ENCODE assay signal across 8 cellular contexts in genomic region chr22:39543095-39543494, GRCh38. TPM values are rescaled to one million over a fixed set of nuclear protein-coding genes. Genes with fewer than 3 reads are reported as not detected.
DNase-seq lines count a peak whose midpoint lies in the region; ATAC-seq, FAIRE-seq and TF ChIP-seq lines count a peak whose summit lies in the region.

No MANE protein-coding gene starts in this region.

- 0 out of 2 replicates have a peak, but pooled peaks cover 4% of the 10 kb centered on the region for H3F3A ChIP-seq in MM.1S (ENCODE audit: insufficient read depth, low read length)
- H3F3A ChIP-seq in neural progenitor cell (ENCODE audit: low read depth), result peaks cover 3% of the 10 kb centered on the region

- H4K20me1 ChIP-seq in MM.1S (ENCODE audit: insufficient read depth, low read length) (no peaks in the 10 kb centered on the region), GM12878 (ENCODE audit: control insufficient read depth, insufficient read depth) (no peaks in the 10 kb centered on the region), neural progenitor cell (ENCODE audit: low read depth) (peaks cover 30% of the 10 kb centered on the region)

- SMC1A ChIA-PET in GM12878 (lab: Charles Lee; ENCODE audit: uncharacterized antibody, unreplicated experiment), result interaction anchor here (0.9 to 2.1 kb wide), 2 partner anchors 479 to 482 kb away, joined by 3 to 13 read pairs; no protein-coding TSS in a partner anchor

- H3K27ac ChIP-seq in MM.1S (ENCODE audit: low read length) (no peak overlapping the region), GM12878 (ENCODE audit: control insufficient read depth, insufficient read depth) (no peak overlapping the region), neural progenitor cell (no peak overlapping the region), right cardiac atrium (ENCODE audit: low read length) (no peak overlapping the region)

- no peak for TF ChIP-seq POLR2A in GM12878 (IDR thresholded peaks at IDR 0.05; ENCODE audit: low read depth, low read length)

- TF ChIP-seq CTCF in MM.1S (IDR thresholded peaks at IDR 0.05; ENCODE audit: low read length), result peak; percentile 41
- peak; percentile 50 to 60 (median 51); a peak in 4 of 6 replicates for TF ChIP-seq CTCF in GM12878 (IDR thresholded peaks at IDR 0.05 in 2 of 3, conservative IDR thresholded peaks at IDR 0.05 in 1 of 3; ENCODE audit: control insufficient read depth in 2 of 3, extremely low read depth in 1 of 3, insufficient read depth in 1 of 3, low read depth in 3 of 3, low read length in 3 of 3)
- peak; percentile 76 for TF ChIP-seq CTCF in neural progenitor cell (IDR thresholded peaks at IDR 0.05)

- TF ChIP-seq RAD21 in GM12878 (IDR thresholded peaks at IDR 0.05; ENCODE audit: insufficient read depth, low read depth, low read length), result peak; percentile 49

- peaks cover 13% of the 10 kb centered on the region for H3K4me1 Mint-ChIP-seq in activated CD4-positive, alpha-beta T cell treated with anti-CD3 and anti-CD28 coated beads, Interleukin-2, amount 10 ng/mL, durations not matched to agents 24 days and 14 days
- peaks cover 2% of the 10 kb centered on the region for H3K4me1 Mint-ChIP-seq in neural progenitor cell

- peak; percentile 81 for ATAC-seq in GM12878
- no peak for ATAC-seq in right cardiac atrium

- H3K36me3 ChIP-seq in MM.1S (replicated peaks; ENCODE audit: insufficient read depth, low read length) (no peaks in the 10 kb centered on the region), GM12878 (ENCODE audit: control insufficient read depth in 2 of 2, insufficient read depth in 2 of 2, low read length in 1 of 2) (no peaks in the 10 kb centered on the region), neural progenitor cell (no peaks in the 10 kb centered on the region)

- no peaks in the 10 kb centered on the region for H3K9me2 ChIP-seq in MM.1S (replicated peaks; ENCODE audit: insufficient read depth, low read length)

- no peaks in the 10 kb centered on the region for H3K36me3 Mint-ChIP-seq in activated CD4-positive, alpha-beta T cell treated with anti-CD3 and anti-CD28 coated beads, Interleukin-2, amount 10 ng/mL, durations not matched to agents 24 days and 14 days (ENCODE audit: low read depth)
- no peaks in the 10 kb centered on the region for H3K36me3 Mint-ChIP-seq in neural progenitor cell

- H3K4me2 ChIP-seq in MM.1S (ENCODE audit: low read depth, low read length), result no peak overlapping the region
- no peak overlapping the region for H3K4me2 ChIP-seq in GM12878 (ENCODE audit: control insufficient read depth, insufficient read depth)
- no peak overlapping the region for H3K4me2 ChIP-seq in neural progenitor cell

- H3K9ac ChIP-seq in MM.1S (ENCODE audit: low read length) (no peak overlapping the region), GM12878 (ENCODE audit: control insufficient read depth, insufficient read depth, low read length) (no peak overlapping the region), neural progenitor cell (no peak overlapping the region)

- H3K79me2 ChIP-seq in MM.1S (ENCODE audit: low read length), result no peaks in the 10 kb centered on the region
- no peaks in the 10 kb centered on the region for H3K79me2 ChIP-seq in GM12878 (ENCODE audit: control insufficient read depth, insufficient read depth, low read length)
- H3K79me2 ChIP-seq in neural progenitor cell (ENCODE audit: low read depth), result no peaks in the 10 kb centered on the region

- H3K9me3 ChIP-seq in MM.1S (replicated peaks; ENCODE audit: insufficient read depth, low read length), result no peaks in the 10 kb centered on the region
- H3K9me3 ChIP-seq in GM12878 (replicated peaks; ENCODE audit: control insufficient read depth, insufficient read depth, low read length), result no peaks in the 10 kb centered on the region
- no peaks in the 10 kb centered on the region for H3K9me3 ChIP-seq in neural progenitor cell (ENCODE audit: low read depth)
- no peaks in the 10 kb centered on the region for H3K9me3 ChIP-seq in right cardiac atrium (ENCODE audit: control insufficient read depth, low read length)

- in situ Hi-C loops in GM12878 (cut with MboI), result loop anchor here (5.0 kb wide), 2 partner anchors 399 to 484 kb away; no protein-coding TSS in a partner anchor

- no peak for TF ChIP-seq EP300 in GM12878 (IDR thresholded peaks at IDR 0.05; ENCODE audit: borderline replicate concordance in 1 of 2, control insufficient read depth in 1 of 2, low read depth in 2 of 2, low read length in 2 of 2)

- RAD21 ChIA-PET in GM12878 (lab: Charles Lee; ENCODE audit: unreplicated experiment), result interaction anchor here (0.7 to 2.8 kb wide), 5 partner anchors 159 to 496 kb away, joined by 3 to 36 read pairs (median 4); no protein-coding TSS in a partner anchor

- no peak overlapping the region for H3K27ac Mint-ChIP-seq in activated CD4-positive, alpha-beta T cell treated with anti-CD3 and anti-CD28 coated beads, Interleukin-2, amount 10 ng/mL, durations not matched to agents 24 days and 14 days
- H3K27ac Mint-ChIP-seq in neural progenitor cell, result peak overlapping the region; percentile 13

- no peak for FAIRE-seq in GM12878 (lab: Jason Lieb, UNC)

- H2AFZ ChIP-seq in MM.1S (ENCODE audit: low read length), result no peak overlapping the region
- no peak overlapping the region for H2AFZ ChIP-seq in GM12878 (ENCODE audit: control insufficient read depth, low read depth, low read length)
- H2AFZ ChIP-seq in neural progenitor cell (replicated peaks), result no peak overlapping the region

- 13% methylated on average over 11 of the region's 11 CpGs for WGBS in GM12878 (ENCODE audit: insufficient coverage, insufficient replicate concordance, low lambda C conversion rate, missing lambda C conversion rate)
- WGBS in right cardiac atrium, result 20% methylated on average over 11 of the region's 11 CpGs

- peak; percentile 77 for DNase-seq in activated CD4-positive, alpha-beta T cell treated with anti-CD3 and anti-CD28 coated beads, Interleukin-2, amount 10 ng/mL, durations not matched to agents 24 days and 14 days
- DNase-seq in activated CD4-positive, alpha-beta T cell treated with anti-CD3 and anti-CD28 coated beads, Interleukin-2, amount 50 U/mL, for 1 hour, result no peak
- DNase-seq in MM.1S, result no peak
- DNase-seq in GM12878 (ENCODE audit: low read depth, low spot score), result no peak
- DNase-seq in neural progenitor cell (ENCODE audit: low spot score), result peak; percentile 79
- no peak for DNase-seq in NCI-H1417 (lab: John Stamatoyannopoulos, UW)
- no peak for DNase-seq in right cardiac atrium
- no peak for DNase-seq in activated gamma-delta T cell treated with Interleukin-2 at 50 U/mL for 16 hours

- H3K4me3 Mint-ChIP-seq in activated CD4-positive, alpha-beta T cell treated with anti-CD3 and anti-CD28 coated beads, Interleukin-2, amount 10 ng/mL, durations not matched to agents 24 days and 14 days, result no peak overlapping the region
- H3K4me3 Mint-ChIP-seq in neural progenitor cell, result no peak overlapping the region

- H3K4me3 ChIP-seq in MM.1S (ENCODE audit: low read length) (no peak overlapping the region), GM12878 (no peak overlapping the region), neural progenitor cell (no peak overlapping the region), right cardiac atrium (ENCODE audit: low read length) (no peak overlapping the region)

- peaks cover 14% of the 10 kb centered on the region for H3K27me3 ChIP-seq in MM.1S (replicated peaks; ENCODE audit: insufficient read depth, low read length)
- peaks cover 0 to 3% of the 10 kb centered on the region in 2 experiments; a peak in 1 of 4 replicates for H3K27me3 ChIP-seq in GM12878 (replicated peaks in 1 of 2; ENCODE audit: control insufficient read depth in 2 of 2, insufficient read depth in 2 of 2, low read length in 1 of 2)
- H3K27me3 ChIP-seq in neural progenitor cell, result peaks cover 58% of the 10 kb centered on the region
- H3K27me3 ChIP-seq in right cardiac atrium (ENCODE audit: control insufficient read depth, insufficient read depth), result no peaks in the 10 kb centered on the region

- POLR2A ChIA-PET in GM12878 (lab: Charles Lee), result no interaction called here

- peaks cover 32% of the 10 kb centered on the region for H3K27me3 Mint-ChIP-seq in activated CD4-positive, alpha-beta T cell treated with anti-CD3 and anti-CD28 coated beads, Interleukin-2, amount 10 ng/mL, durations not matched to agents 24 days and 14 days
- peaks cover 31% of the 10 kb centered on the region for H3K27me3 Mint-ChIP-seq in neural progenitor cell (ENCODE audit: insufficient read depth, low read depth)

- intact Hi-C loops in activated CD4-positive, alpha-beta T cell treated with anti-CD3 and anti-CD28 coated beads, Interleukin-2, amount 10 ng/mL, durations not matched to agents 24 days and 14 days (cut with micrococcal nuclease), result no loop called here
- intact Hi-C loops in GM12878 (cut with micrococcal nuclease; ENCODE audit: unreplicated experiment), result no loop called here
- intact Hi-C loops in right cardiac atrium (cut with DNase I), result loop anchor here in 1 of 4 donors (5.0 kb wide), 1 partner anchor 489 kb away; no protein-coding TSS in a partner anchor

- no TSS peak for BruUV-seq in GM12878 (replicated peaks; lab: Mats Ljungman, UMichigan)

- H3K9me3 Mint-ChIP-seq in activated CD4-positive, alpha-beta T cell treated with anti-CD3 and anti-CD28 coated beads, Interleukin-2, amount 10 ng/mL, durations not matched to agents 24 days and 14 days, result no peaks in the 10 kb centered on the region
- no peaks in the 10 kb centered on the region for H3K9me3 Mint-ChIP-seq in neural progenitor cell

- CTCF ChIA-PET in GM12878 (lab: Yijun Ruan, JAX), result interaction anchor here (0.6 to 14.5 kb wide), 6 partner anchors 9 to 515 kb away, joined by 3 to 157 read pairs (median 4); no protein-coding TSS in a partner anchor

- H3K4me1 ChIP-seq in MM.1S (ENCODE audit: low read length), result 0 out of 2 replicates have a peak, but pooled peaks cover 5% of the 10 kb centered on the region
- no peaks in the 10 kb centered on the region for H3K4me1 ChIP-seq in GM12878 (ENCODE audit: control insufficient read depth, insufficient read depth, low read length)
- no peaks in the 10 kb centered on the region for H3K4me1 ChIP-seq in neural progenitor cell
- no peaks in the 10 kb centered on the region for H3K4me1 ChIP-seq in right cardiac atrium (ENCODE audit: control insufficient read depth, insufficient read depth, low read length)

RNA-seq across cellular contexts. Expression of gene RPS19BP1, which starts 10.5 kb away (rescaled TPM):
- 96.2 and 96.9 TPM in 2 replicates for total RNA-seq in activated CD4-positive, alpha-beta T cell treated with anti-CD3 and anti-CD28 coated beads, Interleukin-2, amount 10 ng/mL, durations not matched to agents 24 days and 14 days
- total RNA-seq in GM12878 (2013; cell fraction: nucleolus; rRNA removed), result 43.6 and 46.7 TPM in 2 replicates
- total RNA-seq in GM12878 (2014; rRNA removed) (106 and 132 TPM in 2 replicates), GM12878 (2014; rRNA removed; fragmentation: Illumina TruSeq; extraction: Trizol) (36.6 and 47.5 TPM in 2 replicates), GM12878 (2021) (83.6 and 85.7 TPM in 2 replicates), neural progenitor cell (ENCODE audit: low replicate concordance) (27.7 and 68.3 TPM in 2 replicates), right cardiac atrium (10 to 100 TPM; 55.1 to 75.5 (median 61.8) TPM)
- 23.5 TPM for polyA plus RNA-seq in GM12878 (2011; ENCODE audit: low read depth)
- polyA plus RNA-seq in GM12878 (2011; rRNA removed) (48.1 and 71.5 TPM in 2 replicates), GM12878 (2014; fragmentation: Illumina TruSeq; extraction: Trizol) (8.8 and 20.3 TPM in 2 replicates), GM12878 (2014; fragmentation: Nextera tagmentation; extraction: Ambion mirVana) (10 to 100 TPM in 1 of 2 experiments, 1 to 10 TPM in 1; 2.7 to 14.3 TPM), GM12878 (2014; rRNA removed) (146 and 170 TPM in 2 replicates), GM12878 (2016; fragmentation: Nextera tagmentation; extraction: Ambion mirVana) (100 to 1,000 TPM; 178 to 206 TPM), right cardiac atrium (155 TPM)
- 100 and 140 TPM in 2 replicates for polyA plus RNA-seq in GM12878 (2011; cell fraction: cytosol; rRNA removed)
- polyA plus RNA-seq in GM12878 (2011; cell fraction: nucleus; rRNA removed), result 73.0 and 84.9 TPM in 2 replicates
- 59.4 and 59.8 TPM in 2 replicates for polyA plus RNA-seq in GM12878 (2012)
- polyA minus RNA-seq in GM12878 (2011; rRNA and poly(A)+ RNA removed), result 11.3 and 24.2 TPM in 2 replicates
- polyA minus RNA-seq in GM12878 (2011; cell fraction: cytosol; rRNA and poly(A)+ RNA removed), result 8.0 and 9.8 TPM in 2 replicates
- polyA minus RNA-seq in GM12878 (2011; cell fraction: nucleus; rRNA and poly(A)+ RNA removed), result 19.3 and 32.1 TPM in 2 replicates

RNA-seq across cellular contexts. Expression of gene ATF4, which starts 22.7 kb away (rescaled TPM):
- total RNA-seq in activated CD4-positive, alpha-beta T cell treated with anti-CD3 and anti-CD28 coated beads, Interleukin-2, amount 10 ng/mL, durations not matched to agents 24 days and 14 days, result 392 and 393 TPM in 2 replicates
- 140 and 144 TPM in 2 replicates for total RNA-seq in GM12878 (2013; cell fraction: nucleolus; rRNA removed)
- total RNA-seq in GM12878 (2014; rRNA removed), result 308 and 320 TPM in 2 replicates
- 340 and 355 TPM in 2 replicates for total RNA-seq in GM12878 (2014; rRNA removed; fragmentation: Illumina TruSeq; extraction: Trizol)
- 326 and 331 TPM in 2 replicates for total RNA-seq in GM12878 (2021)
- polyA plus RNA-seq in GM12878 (2011; ENCODE audit: low read depth), result 395 TPM
- polyA plus RNA-seq in GM12878 (2011; rRNA removed), result 566 and 603 TPM in 2 replicates
- 689 and 827 TPM in 2 replicates for polyA plus RNA-seq in GM12878 (2011; cell fraction: cytosol; rRNA removed)
- polyA plus RNA-seq in GM12878 (2011; cell fraction: nucleus; rRNA removed), result 737 and 862 TPM in 2 replicates
- polyA plus RNA-seq in GM12878 (2012), result 477 and 719 TPM in 2 replicates
- polyA plus RNA-seq in GM12878 (2014; fragmentation: Illumina TruSeq; extraction: Trizol), result 520 and 576 TPM in 2 replicates
- polyA plus RNA-seq in GM12878 (2014; fragmentation: Nextera tagmentation; extraction: Ambion mirVana), result 100 to 1,000 TPM in 1 of 2 experiments, 10 to 100 TPM in 1; 88.3 to 187 TPM
- polyA plus RNA-seq in GM12878 (2014; rRNA removed), result 508 and 605 TPM in 2 replicates
- 100 to 1,000 TPM; 165 to 178 TPM for polyA plus RNA-seq in GM12878 (2016; fragmentation: Nextera tagmentation; extraction: Ambion mirVana)
- polyA minus RNA-seq in GM12878 (2011; rRNA and poly(A)+ RNA removed), result 145 and 253 TPM in 2 replicates
- polyA minus RNA-seq in GM12878 (2011; cell fraction: cytosol; rRNA and poly(A)+ RNA removed), result 58.9 and 61.0 TPM in 2 replicates
- polyA minus RNA-seq in GM12878 (2011; cell fraction: nucleus; rRNA and poly(A)+ RNA removed), result 146 and 184 TPM in 2 replicates
- 189 and 230 TPM in 2 replicates for total RNA-seq in neural progenitor cell (ENCODE audit: low replicate concordance)
- 100 to 1,000 TPM; 156 to 254 (median 177) TPM for total RNA-seq in right cardiac atrium
- 244 TPM for polyA plus RNA-seq in right cardiac atrium

RNA-seq across cellular contexts. Expression of gene CACNA1I, which starts 27.5 kb away (rescaled TPM):
- total RNA-seq in activated CD4-positive, alpha-beta T cell treated with anti-CD3 and anti-CD28 coated beads, Interleukin-2, amount 10 ng/mL, durations not matched to agents 24 days and 14 days, result 0.05 and 0.07 TPM in 2 replicates
- 0.07 and 0.10 TPM in 2 replicates for total RNA-seq in GM12878 (2013; cell fraction: nucleolus; rRNA removed)
- total RNA-seq in GM12878 (2014; rRNA removed) (not detected in 2 replicates), GM12878 (2014; rRNA removed; fragmentation: Illumina TruSeq; extraction: Trizol) (not detected in 2 replicates), GM12878 (2021) (0.03 TPM in 2 replicates), neural progenitor cell (ENCODE audit: low replicate concordance) (0.11 and 0.22 TPM in 2 replicates), right cardiac atrium (under 1 TPM in 1 of 4 donors, not detected in 3; 0.06 TPM)
- not detected for polyA plus RNA-seq in GM12878 (2011; ENCODE audit: low read depth)
- polyA plus RNA-seq in GM12878 (2011; rRNA removed) (0.01 TPM in 1 of 2 replicates, not detected in the other), GM12878 (2014; fragmentation: Illumina TruSeq; extraction: Trizol) (not detected in 2 replicates), GM12878 (2014; fragmentation: Nextera tagmentation; extraction: Ambion mirVana) (not detected), GM12878 (2014; rRNA removed) (not detected in 2 replicates), GM12878 (2016; fragmentation: Nextera tagmentation; extraction: Ambion mirVana) (not detected), right cardiac atrium (0.07 TPM)
- polyA plus RNA-seq in GM12878 (2011; cell fraction: cytosol; rRNA removed), result 0.01 TPM in 1 of 2 replicates, not detected in the other
- polyA plus RNA-seq in GM12878 (2011; cell fraction: nucleus; rRNA removed), result 0.04 and 0.06 TPM in 2 replicates
- polyA plus RNA-seq in GM12878 (2012), result not detected in 2 replicates
- under 0.01 TPM in 1 of 2 replicates, not detected in the other for polyA minus RNA-seq in GM12878 (2011; rRNA and poly(A)+ RNA removed)
- polyA minus RNA-seq in GM12878 (2011; cell fraction: cytosol; rRNA and poly(A)+ RNA removed), result not detected in 2 replicates
- not detected in 2 replicates for polyA minus RNA-seq in GM12878 (2011; cell fraction: nucleus; rRNA and poly(A)+ RNA removed)

RNA-seq across cellular contexts. Expression of gene MIEF1, which starts 41.0 kb away (rescaled TPM):
- 53.7 and 54.8 TPM in 2 replicates for total RNA-seq in activated CD4-positive, alpha-beta T cell treated with anti-CD3 and anti-CD28 coated beads, Interleukin-2, amount 10 ng/mL, durations not matched to agents 24 days and 14 days
- 32.3 and 33.3 TPM in 2 replicates for total RNA-seq in GM12878 (2013; cell fraction: nucleolus; rRNA removed)
- total RNA-seq in GM12878 (2014; rRNA removed), result 27.9 and 28.3 TPM in 2 replicates
- total RNA-seq in GM12878 (2014; rRNA removed; fragmentation: Illumina TruSeq; extraction: Trizol), result 24.0 and 26.4 TPM in 2 replicates
- total RNA-seq in GM12878 (2021), result 50.9 and 52.3 TPM in 2 replicates
- polyA plus RNA-seq in GM12878 (2011; ENCODE audit: low read depth), result 17.7 TPM
- polyA plus RNA-seq in GM12878 (2011; rRNA removed), result 21.3 and 27.9 TPM in 2 replicates
- polyA plus RNA-seq in GM12878 (2011; cell fraction: cytosol; rRNA removed), result 29.7 and 30.5 TPM in 2 replicates
- polyA plus RNA-seq in GM12878 (2011; cell fraction: nucleus; rRNA removed), result 19.1 and 27.5 TPM in 2 replicates
- 22.3 and 24.9 TPM in 2 replicates for polyA plus RNA-seq in GM12878 (2012)
- 33.1 and 35.8 TPM in 2 replicates for polyA plus RNA-seq in GM12878 (2014; fragmentation: Illumina TruSeq; extraction: Trizol)
- polyA plus RNA-seq in GM12878 (2014; fragmentation: Nextera tagmentation; extraction: Ambion mirVana), result 10 to 100 TPM; 12.4 to 13.8 TPM
- 30.6 and 35.2 TPM in 2 replicates for polyA plus RNA-seq in GM12878 (2014; rRNA removed)
- 10 to 100 TPM; 43.2 to 46.3 TPM for polyA plus RNA-seq in GM12878 (2016; fragmentation: Nextera tagmentation; extraction: Ambion mirVana)
- 40.1 and 42.5 TPM in 2 replicates for polyA minus RNA-seq in GM12878 (2011; rRNA and poly(A)+ RNA removed)
- 15.5 and 17.6 TPM in 2 replicates for polyA minus RNA-seq in GM12878 (2011; cell fraction: cytosol; rRNA and poly(A)+ RNA removed)
- polyA minus RNA-seq in GM12878 (2011; cell fraction: nucleus; rRNA and poly(A)+ RNA removed), result 11.0 and 23.4 TPM in 2 replicates
- 22.0 and 32.7 TPM in 2 replicates for total RNA-seq in neural progenitor cell (ENCODE audit: low replicate concordance)
- 10 to 100 TPM; 16.3 to 22.2 (median 18.7) TPM for total RNA-seq in right cardiac atrium
- 9.0 TPM for polyA plus RNA-seq in right cardiac atrium

Comparison
In these comparisons a context has a peak if more than half of its experiments do, and no peak if none do; other contexts are left out.
1. DNase-seq: peak in activated CD4-positive, alpha-beta T cell treated with anti-CD3 and anti-CD28 coated beads, Interleukin-2, amount 10 ng/mL, durations not matched to agents 24 days and 14 days (single experiment) and neural progenitor cell (single experiment); none in activated CD4-positive, alpha-beta T cell treated with anti-CD3 and anti-CD28 coated beads, Interleukin-2, amount 50 U/mL, for 1 hour (single experiment), MM.1S (single experiment), GM12878 (single experiment), NCI-H1417 (0 of 3), right cardiac atrium (0 of 3) and activated gamma-delta T cell treated with Interleukin-2 at 50 U/mL for 16 hours (single experiment).
2. Peak in every context shown above with its lines, with median percentiles within 50 percentile points of each other: CTCF ChIP-seq.